ENCODE assay signal across 1 cellular context in genomic region chr2:219229375-219230200, GRCh38.
A peak's percentile ranks its signal among the peaks of the same experiment; 100 is the strongest.
TF ChIP-seq lines count a peak whose summit lies in the region.

A gene with protein sequence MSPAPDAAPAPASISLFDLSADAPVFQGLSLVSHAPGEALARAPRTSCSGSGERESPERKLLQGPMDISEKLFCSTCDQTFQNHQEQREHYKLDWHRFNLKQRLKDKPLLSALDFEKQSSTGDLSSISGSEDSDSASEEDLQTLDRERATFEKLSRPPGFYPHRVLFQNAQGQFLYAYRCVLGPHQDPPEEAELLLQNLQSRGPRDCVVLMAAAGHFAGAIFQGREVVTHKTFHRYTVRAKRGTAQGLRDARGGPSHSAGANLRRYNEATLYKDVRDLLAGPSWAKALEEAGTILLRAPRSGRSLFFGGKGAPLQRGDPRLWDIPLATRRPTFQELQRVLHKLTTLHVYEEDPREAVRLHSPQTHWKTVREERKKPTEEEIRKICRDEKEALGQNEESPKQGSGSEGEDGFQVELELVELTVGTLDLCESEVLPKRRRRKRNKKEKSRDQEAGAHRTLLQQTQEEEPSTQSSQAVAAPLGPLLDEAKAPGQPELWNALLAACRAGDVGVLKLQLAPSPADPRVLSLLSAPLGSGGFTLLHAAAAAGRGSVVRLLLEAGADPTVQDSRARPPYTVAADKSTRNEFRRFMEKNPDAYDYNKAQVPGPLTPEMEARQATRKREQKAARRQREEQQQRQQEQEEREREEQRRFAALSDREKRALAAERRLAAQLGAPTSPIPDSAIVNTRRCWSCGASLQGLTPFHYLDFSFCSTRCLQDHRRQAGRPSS (plus strand): TSS chr2:219229806. CDS start chr2:219230258, 452 bp downstream.
Gene ATG9A, minus strand, starts transcription at chr2:219229636. Its CDS starts 1,612 bp downstream, at chr2:219228024.

TF ChIP-seq in HepG2, 621 proteins besides CTCF, POLR2A, EP300 and RAD21 (continued from another document and continues in another):
- no peak for TF ChIP-seq ZBTB37 (CRISPR knock-in tag; IDR thresholded peaks at IDR 0.05)
- TF ChIP-seq CSRNP2 (CRISPR knock-in tag; conservative IDR thresholded peaks at IDR 0.05; ENCODE audit: low read depth): no peak
- 0 out of 2 replicates have a peak, but pooled peaks have one; percentile 59 for TF ChIP-seq ZBTB3 (CRISPR knock-in tag; IDR thresholded peaks at IDR 0.05; ENCODE audit: borderline replicate concordance, low read depth)
- TF ChIP-seq SOX13 (IDR thresholded peaks at IDR 0.05): no peak
- TF ChIP-seq SOX13 (CRISPR knock-in tag; conservative IDR thresholded peaks at IDR 0.05 in 1 of 2, IDR thresholded peaks at IDR 0.05 in 1 of 2): peak in 1 of 2 experiments; percentile 26; a peak in 1 of 4 replicates
- TF ChIP-seq RFX5 (IDR thresholded peaks at IDR 0.05; ENCODE audit: low read depth, low read length): peak; percentile 87
- peak; percentile 86 for TF ChIP-seq ZNF546 (CRISPR knock-in tag; conservative IDR thresholded peaks at IDR 0.05)
- TF ChIP-seq BCL3 (CRISPR knock-in tag; IDR thresholded peaks at IDR 0.05): peak; percentile 83
- TF ChIP-seq, protein P1, sequence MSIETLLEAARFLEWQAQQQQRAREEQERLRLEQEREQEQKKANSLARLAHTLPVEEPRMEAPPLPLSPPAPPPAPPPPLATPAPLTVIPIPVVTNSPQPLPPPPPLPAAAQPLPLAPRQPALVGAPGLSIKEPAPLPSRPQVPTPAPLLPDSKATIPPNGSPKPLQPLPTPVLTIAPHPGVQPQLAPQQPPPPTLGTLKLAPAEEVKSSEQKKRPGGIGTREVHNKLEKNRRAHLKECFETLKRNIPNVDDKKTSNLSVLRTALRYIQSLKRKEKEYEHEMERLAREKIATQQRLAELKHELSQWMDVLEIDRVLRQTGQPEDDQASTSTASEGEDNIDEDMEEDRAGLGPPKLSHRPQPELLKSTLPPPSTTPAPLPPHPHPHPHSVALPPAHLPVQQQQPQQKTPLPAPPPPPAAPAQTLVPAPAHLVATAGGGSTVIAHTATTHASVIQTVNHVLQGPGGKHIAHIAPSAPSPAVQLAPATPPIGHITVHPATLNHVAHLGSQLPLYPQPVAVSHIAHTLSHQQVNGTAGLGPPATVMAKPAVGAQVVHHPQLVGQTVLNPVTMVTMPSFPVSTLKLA (IDR thresholded peaks at IDR 0.05): peak; percentile 75
- 0 out of 2 replicates have a peak, but pooled peaks have one; percentile 1 for TF ChIP-seq ZNF567 (CRISPR knock-in tag; IDR thresholded peaks at IDR 0.05; ENCODE audit: borderline replicate concordance)
- TF ChIP-seq ZNF280B (CRISPR knock-in tag; IDR thresholded peaks at IDR 0.05; ENCODE audit: borderline replicate concordance): peak; percentile 90; the same call in 1 of the 2 replicates
- peak; percentile 79 for TF ChIP-seq ZBTB20 (CRISPR knock-in tag; IDR thresholded peaks at IDR 0.05; ENCODE audit: borderline replicate concordance, low read depth)
- peak; percentile 52; the same call in 1 of the 2 replicates for TF ChIP-seq BRCA1 (CRISPR knock-in tag; IDR thresholded peaks at IDR 0.05)
- TF ChIP-seq, protein P2, sequence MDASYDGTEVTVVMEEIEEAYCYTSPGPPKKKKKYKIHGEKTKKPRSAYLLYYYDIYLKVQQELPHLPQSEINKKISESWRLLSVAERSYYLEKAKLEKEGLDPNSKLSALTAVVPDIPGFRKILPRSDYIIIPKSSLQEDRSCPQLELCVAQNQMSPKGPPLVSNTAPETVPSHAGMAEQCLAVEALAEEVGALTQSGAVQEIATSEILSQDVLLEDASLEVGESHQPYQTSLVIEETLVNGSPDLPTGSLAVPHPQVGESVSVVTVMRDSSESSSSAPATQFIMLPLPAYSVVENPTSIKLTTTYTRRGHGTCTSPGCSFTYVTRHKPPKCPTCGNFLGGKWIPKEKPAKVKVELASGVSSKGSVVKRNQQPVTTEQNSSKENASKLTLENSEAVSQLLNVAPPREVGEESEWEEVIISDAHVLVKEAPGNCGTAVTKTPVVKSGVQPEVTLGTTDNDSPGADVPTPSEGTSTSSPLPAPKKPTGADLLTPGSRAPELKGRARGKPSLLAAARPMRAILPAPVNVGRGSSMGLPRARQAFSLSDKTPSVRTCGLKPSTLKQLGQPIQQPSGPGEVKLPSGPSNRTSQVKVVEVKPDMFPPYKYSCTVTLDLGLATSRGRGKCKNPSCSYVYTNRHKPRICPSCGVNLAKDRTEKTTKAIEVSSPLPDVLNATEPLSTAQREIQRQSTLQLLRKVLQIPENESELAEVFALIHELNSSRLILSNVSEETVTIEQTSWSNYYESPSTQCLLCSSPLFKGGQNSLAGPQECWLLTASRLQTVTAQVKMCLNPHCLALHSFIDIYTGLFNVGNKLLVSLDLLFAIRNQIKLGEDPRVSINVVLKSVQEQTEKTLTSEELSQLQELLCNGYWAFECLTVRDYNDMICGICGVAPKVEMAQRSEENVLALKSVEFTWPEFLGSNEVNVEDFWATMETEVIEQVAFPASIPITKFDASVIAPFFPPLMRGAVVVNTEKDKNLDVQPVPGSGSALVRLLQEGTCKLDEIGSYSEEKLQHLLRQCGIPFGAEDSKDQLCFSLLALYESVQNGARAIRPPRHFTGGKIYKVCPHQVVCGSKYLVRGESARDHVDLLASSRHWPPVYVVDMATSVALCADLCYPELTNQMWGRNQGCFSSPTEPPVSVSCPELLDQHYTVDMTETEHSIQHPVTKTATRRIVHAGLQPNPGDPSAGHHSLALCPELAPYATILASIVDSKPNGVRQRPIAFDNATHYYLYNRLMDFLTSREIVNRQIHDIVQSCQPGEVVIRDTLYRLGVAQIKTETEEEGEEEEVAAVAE (CRISPR knock-in tag; IDR thresholded peaks at IDR 0.05; ENCODE audit: borderline replicate concordance): no peak
- no peak for TF ChIP-seq ZNF710 (CRISPR knock-in tag; IDR thresholded peaks at IDR 0.05; ENCODE audit: borderline replicate concordance)
- TF ChIP-seq KDM1A (CRISPR knock-in tag; IDR thresholded peaks at IDR 0.05): no peak
- TF ChIP-seq ZNF30 (CRISPR knock-in tag; IDR thresholded peaks at IDR 0.05): no peak
- TF ChIP-seq, protein P3, sequence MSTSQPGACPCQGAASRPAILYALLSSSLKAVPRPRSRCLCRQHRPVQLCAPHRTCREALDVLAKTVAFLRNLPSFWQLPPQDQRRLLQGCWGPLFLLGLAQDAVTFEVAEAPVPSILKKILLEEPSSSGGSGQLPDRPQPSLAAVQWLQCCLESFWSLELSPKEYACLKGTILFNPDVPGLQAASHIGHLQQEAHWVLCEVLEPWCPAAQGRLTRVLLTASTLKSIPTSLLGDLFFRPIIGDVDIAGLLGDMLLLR (CRISPR knock-in tag; IDR thresholded peaks at IDR 0.05): no peak; the same call in 1 of the 2 replicates
- TF ChIP-seq FOXM1 (CRISPR knock-in tag; IDR thresholded peaks at IDR 0.05): no peak
- TF ChIP-seq PAXIP1 (CRISPR knock-in tag; conservative IDR thresholded peaks at IDR 0.05): peak; percentile 51; the same call in 1 of the 2 replicates
- no peak for TF ChIP-seq BRD4 (CRISPR knock-in tag; IDR thresholded peaks at IDR 0.05)
- TF ChIP-seq ZNF816 (CRISPR knock-in tag; IDR thresholded peaks at IDR 0.05; ENCODE audit: borderline replicate concordance): peak; percentile 91
- TF ChIP-seq ARID4A (CRISPR knock-in tag; IDR thresholded peaks at IDR 0.05; ENCODE audit: borderline replicate concordance): peak; percentile 96
